In the genomic region with DNA sequence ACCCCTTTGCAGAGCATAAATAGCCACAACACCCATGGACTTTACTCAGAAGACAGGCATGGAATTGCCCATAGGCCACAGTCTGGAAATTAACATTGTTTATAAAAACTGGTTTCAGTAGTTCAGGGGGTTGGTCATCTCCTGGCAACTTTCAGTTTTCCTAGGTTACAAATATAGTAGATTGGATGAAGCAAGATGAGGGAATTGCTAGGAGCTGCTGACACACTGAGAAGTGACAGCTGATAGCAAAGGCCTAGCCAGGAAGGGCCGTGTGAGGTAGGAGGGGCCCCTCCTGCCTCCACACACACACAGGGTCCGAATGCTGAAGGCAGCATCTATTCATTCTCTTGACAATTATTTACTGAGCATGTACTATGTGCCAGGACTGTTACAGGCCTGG, we compare ENCODE assay signal across 19 cellular contexts. TPM values are rescaled to one million over a fixed set of nuclear protein-coding genes. Genes with fewer than 3 reads are reported as not detected.
DNase-seq lines count a peak whose midpoint lies in the region; ATAC-seq and TF ChIP-seq lines count a peak whose summit lies in the region.
"Had no signal": no experiment of that assay in that cellular context is flagged by ENCODE, and none has a peak within 500 bp of the region (broad histone marks: within the 10 kb centered on the region; RNA-seq: fewer than 3 reads in every experiment).

No MANE protein-coding gene starts in this region.

- DNase-seq in AG20443 (ENCODE audit: low spot score) (peak; percentile 68), M059J (ENCODE audit: low read depth) (peak; percentile 72), fibroblast of mammary gland (ENCODE audit: low read depth) (peak; percentile 71), left lung (no peak), CD1c-positive myeloid dendritic cell (ENCODE audit: extremely low spot score) (no peak), dermis blood vessel endothelial cell (no peak)
- no peak for DNase-seq in stimulated activated CD4-positive, alpha-beta T cell treated with anti-CD3 and anti-CD28 coated beads, Interleukin-2, amount 100 ng/mL, for 24 hours
- DNase-seq: activated CD4-positive, alpha-beta T cell treated with anti-CD3 and anti-CD28 coated beads for 36 hours; caudate nucleus; DND-41; effector memory CD8-positive, alpha-beta T cell; H9; NCI-H2171 treated with DMSO at 0.1 percent for 48 hours; occipital lobe; stimulated activated naive CD4-positive, alpha-beta T cell treated with Interleukin-2 at 50 U/mL for 16 hours had no signal

- H3K4me1 ChIP-seq in left lung, result no peaks in the 10 kb centered on the region

- no peaks in the 10 kb centered on the region for H3K36me3 ChIP-seq in left lung

- TF ChIP-seq CTCF in fibroblast of mammary gland (conservative IDR thresholded peaks at IDR 0.05; ENCODE audit: control insufficient read depth, insufficient read depth, low read depth, low read length) (no peak), left lung (IDR thresholded peaks at IDR 0.05) (no peak)

- peak; percentile 25 for ATAC-seq in left lung
- ATAC-seq in GM21367 (IDR thresholded peaks at IDR 0.05; ENCODE audit: unreplicated experiment), result no peak
- ATAC-seq: activated CD4-positive, alpha-beta T cell treated with anti-CD3 and anti-CD28 coated beads for 36 hours; activated T-helper 17 cell treated with anti-CD3 and anti-CD28 coated beads, Interleukin-2, amount 50 U/mL, for 72 hours; effector memory CD8-positive, alpha-beta T cell; left lobe of liver had no signal

- intact Hi-C loops in left lung (cut with DNase I), result no loop called here

- H3K4me3 ChIP-seq in fibroblast of mammary gland (ENCODE audit: control insufficient read depth, low read depth, low read length) (no peak overlapping the region), left lung (no peak overlapping the region)

- peaks cover 0 to 27% of the 10 kb centered on the region in 2 donors for H3K27me3 ChIP-seq in left lung

- no peak overlapping the region for H3K27ac ChIP-seq in left lung
- H3K27ac ChIP-seq: foreskin keratinocyte had no signal

- no peaks in the 10 kb centered on the region for H3K9me3 ChIP-seq in left lung

RNA-seq across cellular contexts. Expression of a gene that starts 8.3 kb away (rescaled TPM):
- 0.20 and 0.30 TPM in 2 replicates for total RNA-seq in M059J (2014; rRNA removed; shearing (Covaris generic))
- total RNA-seq in left lung (1 to 10 TPM; 2.4 to 3.0 TPM), dermis blood vessel endothelial cell (0.17 and 0.19 TPM in 2 replicates)
- total RNA-seq: foreskin keratinocyte had no signal

Comparison
In these comparisons a context has a peak if more than half of its experiments do, and no peak if none do; other contexts are left out.
1. DNase-seq: peak in AG20443 (single experiment), M059J (single experiment) and fibroblast of mammary gland (single experiment); none in left lung (0 of 2), CD1c-positive myeloid dendritic cell (single experiment), stimulated activated CD4-positive, alpha-beta T cell treated with anti-CD3 and anti-CD28 coated beads, Interleukin-2, amount 100 ng/mL, for 24 hours (0 of 2) and dermis blood vessel endothelial cell (single experiment).